8 cellular contexts compared by ENCODE assay signal in the genomic region with DNA sequence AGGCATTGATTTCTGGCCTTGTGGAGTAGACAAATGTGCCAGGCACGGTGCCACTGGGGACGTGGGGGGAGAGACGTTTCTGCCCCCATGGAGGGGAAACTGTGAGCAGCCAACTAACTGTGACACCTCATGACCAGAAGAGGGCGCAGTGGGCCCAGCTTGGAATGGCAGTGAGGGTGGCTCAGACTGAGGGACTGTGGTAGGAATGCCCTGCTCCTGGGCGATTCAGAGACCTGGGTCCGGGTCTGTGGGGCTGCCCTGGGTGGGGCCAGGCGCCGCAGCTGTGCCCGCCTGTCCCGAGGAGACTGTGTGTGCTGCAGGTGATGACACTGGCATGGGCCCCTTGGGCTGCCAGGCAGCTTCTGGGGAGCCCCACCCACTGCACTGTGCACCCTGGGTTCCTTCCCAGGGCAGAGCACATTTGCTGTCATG. TPM values are rescaled to one million over a fixed set of nuclear protein-coding genes. Genes with fewer than 3 reads are reported as not detected.
A peak's percentile ranks its signal among the peaks of the same experiment; 100 is the strongest.
DNase-seq lines count a peak whose midpoint lies in the region; ATAC-seq, FAIRE-seq and TF ChIP-seq lines count a peak whose summit lies in the region.

No MANE protein-coding gene starts in this region.

- no peaks in the 10 kb centered on the region for H3K9me3 ChIP-seq in GM12878 (replicated peaks; ENCODE audit: control insufficient read depth, insufficient read depth, low read length)

- no peak for TF ChIP-seq EP300 in GM12878 (IDR thresholded peaks at IDR 0.05; ENCODE audit: borderline replicate concordance in 1 of 2, control insufficient read depth in 1 of 2, low read depth in 2 of 2, low read length in 2 of 2)

- intact Hi-C loops in GM12878 (cut with micrococcal nuclease; ENCODE audit: unreplicated experiment): loop anchor here (1.0 to 10.0 kb wide), 2 partner anchors 262 to 1241 kb away; no protein-coding TSS in a partner anchor

- CTCF ChIA-PET in GM12878 (lab: Yijun Ruan, JAX): interaction anchor here (0.7 to 11.5 kb wide), 27 partner anchors 8 to 1287 kb away, joined by 3 to 241 read pairs (median 4); a partner anchor contains a TSS

- no peak for FAIRE-seq in GM12878 (lab: Jason Lieb, UNC)

- no peak overlapping the region for H3K4me3 Mint-ChIP-seq in immature natural killer cell

- H3K27me3 Mint-ChIP-seq in immature natural killer cell (ENCODE audit: low read depth in 3 of 3): peaks cover 1 to 4% (median 3%) of the 10 kb centered on the region in 3 donors

- DNase-seq in CD1c-positive myeloid dendritic cell (ENCODE audit: extremely low spot score) (peak; percentile 78), NAMALWA (ENCODE audit: low spot score) (peak; percentile 78), T-helper 22 cell (ENCODE audit: low read depth) (peak; percentile 41), GM12878 (ENCODE audit: low read depth, low spot score) (no peak), immature natural killer cell (peak; percentile 60 to 68 (median 61))
- peak; percentile 36 to 52 for DNase-seq in stimulated activated CD4-positive, alpha-beta T cell treated with anti-CD3 and anti-CD28 coated beads, Interleukin-15, amount 100 ng/mL, for 48 hours (ENCODE audit: low read depth in 2 of 2)

- no peak overlapping the region for H3K4me2 ChIP-seq in GM12878 (ENCODE audit: control insufficient read depth, insufficient read depth)

- H3K36me3 ChIP-seq in GM12878 (ENCODE audit: control insufficient read depth in 2 of 2, insufficient read depth in 2 of 2, low read length in 1 of 2): no peaks in the 10 kb centered on the region

- no peak for TF ChIP-seq POLR2A in GM12878 (IDR thresholded peaks at IDR 0.05; ENCODE audit: low read depth, low read length)

- SMC1A ChIA-PET in GM12878 (lab: Charles Lee; ENCODE audit: uncharacterized antibody, unreplicated experiment): interaction anchor here (4.0 to 5.7 kb wide), 2 partner anchors 261 to 269 kb away, joined by 20 to 95 read pairs; no protein-coding TSS in a partner anchor

- no peak overlapping the region for H3K27ac ChIP-seq in GM12878 (ENCODE audit: control insufficient read depth, insufficient read depth)

- H3K9ac ChIP-seq in GM12878 (ENCODE audit: control insufficient read depth, insufficient read depth, low read length): no peak overlapping the region

- TF ChIP-seq CTCF in GM12878 (IDR thresholded peaks at IDR 0.05 in 2 of 3, conservative IDR thresholded peaks at IDR 0.05 in 1 of 3; ENCODE audit: control insufficient read depth in 2 of 3, extremely low read depth in 1 of 3, insufficient read depth in 1 of 3, low read depth in 3 of 3, low read length in 3 of 3): peak; percentile 86 to 90 (median 87)

- no TSS peak for BruUV-seq in GM12878 (replicated peaks; lab: Mats Ljungman, UMichigan)

- WGBS in GM12878 (ENCODE audit: insufficient coverage, insufficient replicate concordance, low lambda C conversion rate, missing lambda C conversion rate): 10% methylated on average over 10 of the region's 10 CpGs

- peaks cover 0 to 3% (median 3%) of the 10 kb centered on the region in 3 donors for H3K36me3 Mint-ChIP-seq in immature natural killer cell

- peak; percentile 62 for ATAC-seq in GM19455 (IDR thresholded peaks at IDR 0.05; ENCODE audit: unreplicated experiment)
- ATAC-seq in GM12878: peak; percentile 97
- no peak for ATAC-seq in HG03159 (IDR thresholded peaks at IDR 0.05; ENCODE audit: unreplicated experiment)

- no peak overlapping the region for H3K4me3 ChIP-seq in GM12878

- H3K27ac Mint-ChIP-seq in immature natural killer cell: no peak overlapping the region

- in situ Hi-C loops in GM12878 (cut with MboI): loop anchor here (5.0 kb wide), 2 partner anchors 264 to 1244 kb away; no protein-coding TSS in a partner anchor

- RAD21 ChIA-PET in GM12878 (lab: Charles Lee; ENCODE audit: unreplicated experiment): interaction anchor here (0.6 to 6.3 kb wide), 4 partner anchors 56 to 270 kb away, joined by 3 to 93 read pairs (median 18); no protein-coding TSS in a partner anchor

- no peaks in the 10 kb centered on the region for H3K79me2 ChIP-seq in GM12878 (ENCODE audit: control insufficient read depth, insufficient read depth, low read length)

- H2AFZ ChIP-seq in GM12878 (ENCODE audit: control insufficient read depth, low read depth, low read length): no peak overlapping the region

- no peaks in the 10 kb centered on the region for H3K9me3 Mint-ChIP-seq in immature natural killer cell

- POLR2A ChIA-PET in GM12878 (lab: Charles Lee): interaction anchor here (1.0 kb wide), 1 partner anchor 262 kb away, joined by 3 read pairs; no protein-coding TSS in a partner anchor

- no peaks in the 10 kb centered on the region for H3K4me1 ChIP-seq in GM12878 (ENCODE audit: control insufficient read depth, insufficient read depth, low read length)

- H3K27me3 ChIP-seq in GM12878 (replicated peaks in 1 of 2; ENCODE audit: control insufficient read depth in 2 of 2, insufficient read depth in 2 of 2, low read length in 1 of 2): no peaks in the 10 kb centered on the region

- no peaks in the 10 kb centered on the region for H4K20me1 ChIP-seq in GM12878 (ENCODE audit: control insufficient read depth, insufficient read depth)

- TF ChIP-seq RAD21 in GM12878 (IDR thresholded peaks at IDR 0.05; ENCODE audit: insufficient read depth, low read depth, low read length): peak; percentile 85

- H3K4me1 Mint-ChIP-seq in immature natural killer cell: peaks cover 0 to 10% of the 10 kb centered on the region in 2 donors

TF ChIP-seq in GM12878, 131 proteins besides CTCF, POLR2A, EP300 and RAD21:
- no peak for TF ChIP-seq DPF2 (IDR thresholded peaks at IDR 0.05)
- 0 out of 2 replicates have a peak, but pooled peaks have one; percentile 23 for TF ChIP-seq YY1 (IDR thresholded peaks at IDR 0.05; ENCODE audit: low read depth, low read length)
- peak; percentile 72 for TF ChIP-seq SMC3 (IDR thresholded peaks at IDR 0.05; ENCODE audit: borderline replicate concordance, low read length)
- no peak for TF ChIP-seq TARDBP (IDR thresholded peaks at IDR 0.05; ENCODE audit: borderline replicate concordance)
TF ChIP-seq in GM12878: peak in this region for 2.

RNA-seq across cellular contexts. Expression of a gene that starts 7.5 kb away (rescaled TPM):
- 8.4 and 10.7 TPM in 2 replicates for total RNA-seq in GM12878 (2013; cell fraction: nucleolus; rRNA removed)
- 7.6 and 8.2 TPM in 2 replicates for total RNA-seq in GM12878 (2014; rRNA removed)
- 3.2 and 4.1 TPM in 2 replicates for total RNA-seq in GM12878 (2014; rRNA removed; fragmentation: Illumina TruSeq; extraction: Trizol)
- total RNA-seq in GM12878 (2021): 5.0 and 5.7 TPM in 2 replicates
- polyA plus RNA-seq in GM12878 (2011; ENCODE audit: low read depth): 1.2 TPM
- 2.6 and 5.0 TPM in 2 replicates for polyA plus RNA-seq in GM12878 (2011; rRNA removed)
- polyA plus RNA-seq in GM12878 (2011; cell fraction: cytosol; rRNA removed): 5.5 and 7.9 TPM in 2 replicates
- polyA plus RNA-seq in GM12878 (2011; cell fraction: nucleus; rRNA removed): 5.1 and 6.7 TPM in 2 replicates
- polyA plus RNA-seq in GM12878 (2012): 3.3 TPM in 2 replicates
- 3.6 and 6.4 TPM in 2 replicates for polyA plus RNA-seq in GM12878 (2014; fragmentation: Illumina TruSeq; extraction: Trizol)
- polyA plus RNA-seq in GM12878 (2014; fragmentation: Nextera tagmentation; extraction: Ambion mirVana): under 1 TPM; 0.16 to 0.86 TPM
- polyA plus RNA-seq in GM12878 (2014; rRNA removed): 4.9 and 6.1 TPM in 2 replicates
- polyA plus RNA-seq in GM12878 (2016; fragmentation: Nextera tagmentation; extraction: Ambion mirVana): 1 to 10 TPM; 8.6 to 9.0 TPM
- 4.0 and 8.5 TPM in 2 replicates for polyA minus RNA-seq in GM12878 (2011; rRNA and poly(A)+ RNA removed)
- 2.5 and 3.1 TPM in 2 replicates for polyA minus RNA-seq in GM12878 (2011; cell fraction: cytosol; rRNA and poly(A)+ RNA removed)
- polyA minus RNA-seq in GM12878 (2011; cell fraction: nucleus; rRNA and poly(A)+ RNA removed): 4.8 and 5.2 TPM in 2 replicates
- 10 to 100 TPM in 2 of 3 donors, 1 to 10 TPM in 1; 8.1 to 13.8 (median 12.1) TPM for polyA plus RNA-seq in immature natural killer cell
